Comparison of ENCODE assay signal across 1 cellular context in genomic region chr17:83151442-83152220, GRCh38.
A peak's percentile ranks its signal among the peaks of the same experiment; 100 is the strongest.
TF ChIP-seq lines count a peak whose summit lies in the region.

No MANE protein-coding gene starts in this region.

TF ChIP-seq in K562, 482 proteins besides CTCF, POLR2A, EP300 and RAD21 (continued from another document):
- TF ChIP-seq PRDM10 (IDR thresholded peaks at IDR 0.05; ENCODE audit: partially characterized antibody): peak; percentile 40
- TF ChIP-seq MEF2D (tag; conservative IDR thresholded peaks at IDR 0.05; ENCODE audit: low read depth): no peak
